In genomic region chr1:207606362-207606755, GRCh38 we compare ENCODE assay signal across 20 cellular contexts. TPM values are rescaled to one million over a fixed set of nuclear protein-coding genes. Genes with fewer than 3 reads are reported as not detected.
A peak's percentile ranks its signal among the peaks of the same experiment; 100 is the strongest.
DNase-seq lines count a peak whose midpoint lies in the region; ATAC-seq and TF ChIP-seq lines count a peak whose summit lies in the region.
"Had no signal": no experiment of that assay in that cellular context is flagged by ENCODE, and none has a peak within 500 bp of the region (broad histone marks: within the 10 kb centered on the region; RNA-seq: fewer than 3 reads in every experiment).

No MANE protein-coding gene starts in this region.

- peak overlapping the region; percentile 36 for H3T11ph ChIP-seq in H9 (ENCODE audit: low read length)

- H2AFZ ChIP-seq in H9 (ENCODE audit: low read length): no peak overlapping the region
- H2AFZ ChIP-seq: GM23248 had no signal

- H3K4me3 Mint-ChIP-seq in H9 (no peak overlapping the region), memory B cell (no peak overlapping the region)
- no peak overlapping the region for H3K4me3 Mint-ChIP-seq in naive thymus-derived CD4-positive, alpha-beta T cell
- H3K4me3 Mint-ChIP-seq: CD14-positive monocyte; CD4-positive, alpha-beta memory T cell; HFFc6 had no signal

- no CpG with 5 or more reads among the region's 2 CpGs for WGBS in H9 (ENCODE audit: extremely low coverage, insufficient read length, low lambda C conversion rate)

- no peak overlapping the region for H3K56ac ChIP-seq in H9 (ENCODE audit: insufficient read length, low read depth, low read length)

- H3K36me3 Mint-ChIP-seq in H9 (ENCODE audit: insufficient read depth in 1 of 3, low read depth in 3 of 3): no peaks in the 10 kb centered on the region
- peaks cover 32% of the 10 kb centered on the region for H3K36me3 Mint-ChIP-seq in memory B cell
- H3K36me3 Mint-ChIP-seq in naive thymus-derived CD4-positive, alpha-beta T cell: no peaks in the 10 kb centered on the region
- H3K36me3 Mint-ChIP-seq: CD4-positive, alpha-beta memory T cell had no signal

- H3K23ac ChIP-seq in H9 (ENCODE audit: insufficient read length, low read depth, low read length): no peak overlapping the region

- H3K18ac ChIP-seq in H9 (ENCODE audit: insufficient read length, low read depth, low read length): no peak overlapping the region

- H4K5ac ChIP-seq in H9 (ENCODE audit: insufficient read length, low read depth, low read length): no peak overlapping the region

- no peak overlapping the region for H2BK5ac ChIP-seq in H9 (ENCODE audit: insufficient read length, low read length)

- H3K23me2 ChIP-seq in H9 (ENCODE audit: insufficient read length, low read depth, low read length, poor library complexity, severe bottlenecking): no peaks in the 10 kb centered on the region

- TF ChIP-seq CTCF in H9 (conservative IDR thresholded peaks at IDR 0.05) (no peak), RWPE1 (conservative IDR thresholded peaks at IDR 0.05; ENCODE audit: low read depth) (no peak), epithelial cell of esophagus (IDR thresholded peaks at IDR 0.05; ENCODE audit: insufficient read depth, low read depth, low read length, missing control alignments) (no peak)

- no peak for ATAC-seq in memory B cell (ENCODE audit: low read depth)
- no peak for ATAC-seq in naive thymus-derived CD4-positive, alpha-beta T cell
- ATAC-seq: GM12878, HCT116 had no signal

- POLR2A ChIA-PET in RWPE1 (lab: Yijun Ruan, JAX; ENCODE audit: low non-redundant PET): no interaction called here
- POLR2A ChIA-PET in naive thymus-derived CD4-positive, alpha-beta T cell (lab: Charles Lee): no interaction called here

- CTCF ChIA-PET in RWPE1 (lab: Yijun Ruan, JAX): no interaction called here
- CTCF ChIA-PET in naive thymus-derived CD4-positive, alpha-beta T cell (lab: Charles Lee): no interaction called here

- no peaks in the 10 kb centered on the region for H4K20me1 ChIP-seq in H9 (ENCODE audit: control insufficient read depth, insufficient read depth, insufficient read length)

- H3K9me3 ChIP-seq in H9 (ENCODE audit: control insufficient read depth, low read depth, low read length): no peaks in the 10 kb centered on the region
- H3K9me3 ChIP-seq in naive thymus-derived CD4-positive, alpha-beta T cell (ENCODE audit: control insufficient read depth in 2 of 3, low read length in 3 of 3): no peaks in the 10 kb centered on the region

- H2BK15ac ChIP-seq in H9 (ENCODE audit: low read depth, low read length): no peak overlapping the region

- no peak overlapping the region for H3K4me3 ChIP-seq in epithelial cell of esophagus (ENCODE audit: low read length)
- no peak overlapping the region for H3K4me3 ChIP-seq in naive thymus-derived CD4-positive, alpha-beta T cell (ENCODE audit: low read length)
- H3K4me3 ChIP-seq: GM12878, GM23248 had no signal

- no peak overlapping the region for H2BK120ac ChIP-seq in H9 (ENCODE audit: low read depth, low read length, poor library complexity, severe bottlenecking)

- H3K27me3 Mint-ChIP-seq in H9 (ENCODE audit: low read depth): no peaks in the 10 kb centered on the region
- H3K27me3 Mint-ChIP-seq in memory B cell: no peaks in the 10 kb centered on the region
- H3K27me3 Mint-ChIP-seq in naive thymus-derived CD4-positive, alpha-beta T cell: peaks cover 0 to 30% (median 0%) of the 10 kb centered on the region in 5 donors

- H3K9me3 Mint-ChIP-seq in H9: no peaks in the 10 kb centered on the region; a peak in 1 of 5 replicates
- no peaks in the 10 kb centered on the region for H3K9me3 Mint-ChIP-seq in memory B cell
- no peaks in the 10 kb centered on the region for H3K9me3 Mint-ChIP-seq in naive thymus-derived CD4-positive, alpha-beta T cell
- H3K9me3 Mint-ChIP-seq: CD14-positive monocyte, HFFc6 had no signal

- H3K36me3 ChIP-seq in naive thymus-derived CD4-positive, alpha-beta T cell (ENCODE audit: control insufficient read depth in 2 of 3, insufficient read depth in 3 of 3, low read length in 3 of 3): no peaks in the 10 kb centered on the region

- intact Hi-C loops in naive thymus-derived CD4-positive, alpha-beta T cell (cut with micrococcal nuclease): no loop called here

- no peaks in the 10 kb centered on the region for H3K79me2 ChIP-seq in H9 (ENCODE audit: insufficient read depth, low read length)

- no peak overlapping the region for H3K4me2 ChIP-seq in H9 (ENCODE audit: insufficient read depth, insufficient read length, low read length)
- H3K4me2 ChIP-seq: KMS-11 had no signal

- no peak overlapping the region for H3K14ac ChIP-seq in H9 (ENCODE audit: insufficient read depth, low read length)

- H3K27me3 ChIP-seq in H9 (ENCODE audit: insufficient read depth, low read length): no peaks in the 10 kb centered on the region
- H3K27me3 ChIP-seq in naive thymus-derived CD4-positive, alpha-beta T cell (ENCODE audit: control insufficient read depth in 2 of 2, insufficient read depth in 2 of 2, low read length in 2 of 2): no peaks in the 10 kb centered on the region

- peaks cover 0 to 2% of the 10 kb centered on the region in 2 experiments; a peak in 1 of 4 replicates for H3K4me1 Mint-ChIP-seq in H9
- peaks cover 2% of the 10 kb centered on the region for H3K4me1 Mint-ChIP-seq in memory B cell
- H3K4me1 Mint-ChIP-seq in naive thymus-derived CD4-positive, alpha-beta T cell: no peaks in the 10 kb centered on the region
- H3K4me1 Mint-ChIP-seq: CD4-positive, alpha-beta memory T cell had no signal

- no peaks in the 10 kb centered on the region for H3K4me1 ChIP-seq in H9 (ENCODE audit: insufficient read depth, low read length)
- H3K4me1 ChIP-seq in naive thymus-derived CD4-positive, alpha-beta T cell (ENCODE audit: control insufficient read depth in 2 of 2, insufficient read depth in 2 of 2, low read length in 2 of 2): no peaks in the 10 kb centered on the region

- DNase-seq in H9 (no peak), RWPE1 (ENCODE audit: low spot score) (peak; percentile 13), epithelial cell of esophagus (ENCODE audit: low read depth) (peak; percentile 66), memory B cell (ENCODE audit: low spot score in 2 of 2) (no peak), C1 segment of cervical spinal cord (lab: John Stamatoyannopoulos, UW) (no peak), HUDEP-2 (lab: John Stamatoyannopoulos, UW; ENCODE audit: unreplicated experiment in 76 of 76) (no peak)
- DNase-seq in naive thymus-derived CD4-positive, alpha-beta T cell: no peak
- DNase-seq: AML-193; CD4-positive, alpha-beta memory T cell; DMS153; DMS79 treated with DMSO at 0.1 percent for 48 hours; GM23248; HFFc6 had no signal

- no peak overlapping the region for H2AK5ac ChIP-seq in H9 (ENCODE audit: insufficient read length, low read length)

- H4K8ac ChIP-seq in H9 (replicated peaks; ENCODE audit: insufficient read length, low read depth, low read length): no peak overlapping the region

- H3K79me1 ChIP-seq in H9 (ENCODE audit: insufficient read depth, low read depth, low read length, poor library complexity, severe bottlenecking): no peaks in the 10 kb centered on the region

- H2BK12ac ChIP-seq in H9 (ENCODE audit: insufficient read length, low read depth, low read length): no peak overlapping the region

- H3K27ac Mint-ChIP-seq in H9 (no peak overlapping the region), memory B cell (peak overlapping the region; percentile 46)
- no peak overlapping the region for H3K27ac Mint-ChIP-seq in naive thymus-derived CD4-positive, alpha-beta T cell
- H3K27ac Mint-ChIP-seq: CD14-positive monocyte; CD4-positive, alpha-beta memory T cell; HFFc6 had no signal

- H3K27ac ChIP-seq in H9 (ENCODE audit: insufficient read length, low read depth, low read length) (no peak overlapping the region), RWPE1 (no peak overlapping the region)
- no peak overlapping the region for H3K27ac ChIP-seq in naive thymus-derived CD4-positive, alpha-beta T cell (ENCODE audit: low read depth, low read length)
- H3K27ac ChIP-seq: GM23248, HL-60, KMS-11 had no signal

- no peak overlapping the region for H3K9ac ChIP-seq in H9 (ENCODE audit: extremely low read depth, insufficient read length, low read length)
- H3K9ac ChIP-seq: GM23248, KMS-11 had no signal

- no peak overlapping the region for H2BK20ac ChIP-seq in H9 (ENCODE audit: low read depth, low read length, poor library complexity, severe bottlenecking)

- H3K4ac ChIP-seq in H9 (ENCODE audit: low read depth, low read length): no peak overlapping the region

- H4K91ac ChIP-seq in H9 (ENCODE audit: insufficient read length, low read depth, low read length): no peak overlapping the region

RNA-seq across cellular contexts. Expression of gene CR1L, which starts 38.6 kb away (rescaled TPM):
- 0.37 TPM in 1 of 2 replicates, not detected in the other for total RNA-seq in H9 (2021)
- total RNA-seq in naive thymus-derived CD4-positive, alpha-beta T cell: under 1 TPM in 2 of 5 experiments, not detected in 3; 0.42 to 0.53 TPM
- not detected for polyA plus RNA-seq in naive thymus-derived CD4-positive, alpha-beta T cell
- total RNA-seq: GM12878, GM23248, HFFc6, HT1080 had no signal
- polyA plus RNA-seq: BJ; CD14-positive monocyte; CD4-positive, alpha-beta memory T cell; GM23248 had no signal

Comparison
In these comparisons a context has a peak if more than half of its experiments do, and no peak if none do; other contexts are left out.
1. DNase-seq: peak in RWPE1 (single experiment) and epithelial cell of esophagus (single experiment); none in H9 (single experiment), memory B cell (0 of 2), C1 segment of cervical spinal cord (0 of 14), naive thymus-derived CD4-positive, alpha-beta T cell (0 of 9) and HUDEP-2 (0 of 76).